In genomic region chr5:10202089-10202753, GRCh38 we compare ENCODE assay signal across 1 cellular context.
TF ChIP-seq lines count a peak whose summit lies in the region.

No MANE protein-coding gene starts in this region.

TF ChIP-seq in WTC11, 78 proteins besides CTCF, POLR2A, EP300 and RAD21 (continued from another document):
- no peak for TF ChIP-seq ATF6 (CRISPR knock-in tag; IDR thresholded peaks at IDR 0.05)
- TF ChIP-seq SP1 (CRISPR knock-in tag; conservative IDR thresholded peaks at IDR 0.05): no peak
- TF ChIP-seq ATF3 (CRISPR knock-in tag; conservative IDR thresholded peaks at IDR 0.05): no peak
- no peak for TF ChIP-seq ESRRA (CRISPR knock-in tag; IDR thresholded peaks at IDR 0.05; ENCODE audit: borderline replicate concordance)
- TF ChIP-seq KAT7 (CRISPR knock-in tag; IDR thresholded peaks at IDR 0.05; ENCODE audit: borderline replicate concordance): no peak
- no peak for TF ChIP-seq NFYB (CRISPR knock-in tag; conservative IDR thresholded peaks at IDR 0.05; ENCODE audit: low read depth)
- TF ChIP-seq ZNF219 (CRISPR knock-in tag; IDR thresholded peaks at IDR 0.05; ENCODE audit: borderline replicate concordance): no peak
- TF ChIP-seq ERG (CRISPR knock-in tag; IDR thresholded peaks at IDR 0.05): no peak
- TF ChIP-seq FOXP1 (CRISPR knock-in tag; IDR thresholded peaks at IDR 0.05; ENCODE audit: borderline replicate concordance): no peak
- no peak for TF ChIP-seq TEAD4 (CRISPR knock-in tag; IDR thresholded peaks at IDR 0.05)
- no peak for TF ChIP-seq AR (CRISPR knock-in tag; IDR thresholded peaks at IDR 0.05)
- no peak for TF ChIP-seq USF2 (CRISPR knock-in tag; IDR thresholded peaks at IDR 0.05)
- no peak for TF ChIP-seq ZNF425 (CRISPR knock-in tag; conservative IDR thresholded peaks at IDR 0.05)
- no peak for TF ChIP-seq ZNF423 (CRISPR knock-in tag; IDR thresholded peaks at IDR 0.05)
- TF ChIP-seq E2F5 (CRISPR knock-in tag; IDR thresholded peaks at IDR 0.05): no peak
